In the genomic region with DNA sequence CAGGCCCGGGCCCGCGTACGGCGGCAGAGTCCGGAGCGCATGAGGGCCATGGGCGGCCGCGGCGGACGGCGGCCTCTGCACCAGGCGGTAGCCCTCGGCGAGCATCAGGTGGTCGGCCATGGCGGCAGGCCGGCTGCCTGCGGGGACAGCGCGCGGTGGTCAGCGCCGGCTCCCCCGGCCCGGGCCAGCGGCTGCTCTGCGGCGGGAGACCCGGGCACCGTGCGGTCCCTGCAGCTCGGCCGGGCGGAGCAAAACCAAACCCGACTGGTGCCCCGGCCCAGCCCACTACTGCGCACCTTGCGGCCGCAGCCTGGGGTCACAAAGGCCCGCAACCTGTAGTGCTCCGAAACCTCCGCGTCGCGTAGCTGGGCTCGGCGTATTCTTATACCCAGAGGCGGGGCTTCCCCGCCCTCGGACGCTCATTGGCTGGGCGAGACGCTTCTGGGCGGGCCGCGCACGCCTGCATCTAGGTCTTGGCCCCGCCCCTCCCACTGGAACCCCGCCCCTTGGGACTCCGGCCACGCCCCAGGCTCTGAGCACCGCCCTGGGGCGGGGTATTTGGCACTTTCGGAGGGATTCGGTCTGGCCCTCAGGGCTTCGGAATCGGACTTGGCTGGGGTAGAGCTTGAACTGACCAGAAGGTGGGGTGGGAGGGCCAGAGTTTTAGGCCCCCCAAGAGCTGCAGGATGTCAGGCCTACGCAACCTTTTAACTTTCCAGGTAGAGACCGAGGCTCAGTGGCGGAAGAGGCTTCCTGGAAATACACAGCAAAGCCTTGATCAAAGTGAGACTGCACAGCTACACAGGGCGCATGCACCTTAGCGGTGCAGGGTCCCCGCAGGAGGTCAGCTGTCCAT, we compare ENCODE assay signal across 1 cellular context.
TF ChIP-seq lines count a peak whose summit lies in the region.

A gene with protein sequence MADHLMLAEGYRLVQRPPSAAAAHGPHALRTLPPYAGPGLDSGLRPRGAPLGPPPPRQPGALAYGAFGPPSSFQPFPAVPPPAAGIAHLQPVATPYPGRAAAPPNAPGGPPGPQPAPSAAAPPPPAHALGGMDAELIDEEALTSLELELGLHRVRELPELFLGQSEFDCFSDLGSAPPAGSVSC (minus strand): TSS at position 356 of the 856 bp plus-strand sequence. CDS start 236 bp downstream, at position 120.

TF ChIP-seq in SK-N-SH, 30 proteins besides CTCF, POLR2A, EP300 and RAD21 (continued from another document):
- peak; percentile 99 for TF ChIP-seq POLR2AphosphoS5 (IDR thresholded peaks at IDR 0.05; ENCODE audit: low read depth, low read length)
- 0 out of 2 replicates have a peak, but pooled peaks have one; percentile 26 for TF ChIP-seq SIN3A (IDR thresholded peaks at IDR 0.05; ENCODE audit: borderline replicate concordance, low read depth, low read length)
- no peak for TF ChIP-seq EZH2phosphoT487 (IDR thresholded peaks at IDR 0.05; ENCODE audit: borderline replicate concordance, low read depth)
- TF ChIP-seq, protein P1, sequence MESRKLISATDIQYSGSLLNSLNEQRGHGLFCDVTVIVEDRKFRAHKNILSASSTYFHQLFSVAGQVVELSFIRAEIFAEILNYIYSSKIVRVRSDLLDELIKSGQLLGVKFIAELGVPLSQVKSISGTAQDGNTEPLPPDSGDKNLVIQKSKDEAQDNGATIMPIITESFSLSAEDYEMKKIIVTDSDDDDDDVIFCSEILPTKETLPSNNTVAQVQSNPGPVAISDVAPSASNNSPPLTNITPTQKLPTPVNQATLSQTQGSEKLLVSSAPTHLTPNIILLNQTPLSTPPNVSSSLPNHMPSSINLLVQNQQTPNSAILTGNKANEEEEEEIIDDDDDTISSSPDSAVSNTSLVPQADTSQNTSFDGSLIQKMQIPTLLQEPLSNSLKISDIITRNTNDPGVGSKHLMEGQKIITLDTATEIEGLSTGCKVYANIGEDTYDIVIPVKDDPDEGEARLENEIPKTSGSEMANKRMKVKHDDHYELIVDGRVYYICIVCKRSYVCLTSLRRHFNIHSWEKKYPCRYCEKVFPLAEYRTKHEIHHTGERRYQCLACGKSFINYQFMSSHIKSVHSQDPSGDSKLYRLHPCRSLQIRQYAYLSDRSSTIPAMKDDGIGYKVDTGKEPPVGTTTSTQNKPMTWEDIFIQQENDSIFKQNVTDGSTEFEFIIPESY (IDR thresholded peaks at IDR 0.05; ENCODE audit: borderline replicate concordance, low read depth) = no peak
- TF ChIP-seq YY1 (IDR thresholded peaks at IDR 0.05; ENCODE audit: low read depth) = no peak
- no peak for TF ChIP-seq CHD2 (IDR thresholded peaks at IDR 0.05; ENCODE audit: low read length, partially characterized antibody)
- peak; percentile 90 for TF ChIP-seq TAF1 (IDR thresholded peaks at IDR 0.05; ENCODE audit: borderline replicate concordance, low read depth, low read length)
- TF ChIP-seq, protein P2, sequence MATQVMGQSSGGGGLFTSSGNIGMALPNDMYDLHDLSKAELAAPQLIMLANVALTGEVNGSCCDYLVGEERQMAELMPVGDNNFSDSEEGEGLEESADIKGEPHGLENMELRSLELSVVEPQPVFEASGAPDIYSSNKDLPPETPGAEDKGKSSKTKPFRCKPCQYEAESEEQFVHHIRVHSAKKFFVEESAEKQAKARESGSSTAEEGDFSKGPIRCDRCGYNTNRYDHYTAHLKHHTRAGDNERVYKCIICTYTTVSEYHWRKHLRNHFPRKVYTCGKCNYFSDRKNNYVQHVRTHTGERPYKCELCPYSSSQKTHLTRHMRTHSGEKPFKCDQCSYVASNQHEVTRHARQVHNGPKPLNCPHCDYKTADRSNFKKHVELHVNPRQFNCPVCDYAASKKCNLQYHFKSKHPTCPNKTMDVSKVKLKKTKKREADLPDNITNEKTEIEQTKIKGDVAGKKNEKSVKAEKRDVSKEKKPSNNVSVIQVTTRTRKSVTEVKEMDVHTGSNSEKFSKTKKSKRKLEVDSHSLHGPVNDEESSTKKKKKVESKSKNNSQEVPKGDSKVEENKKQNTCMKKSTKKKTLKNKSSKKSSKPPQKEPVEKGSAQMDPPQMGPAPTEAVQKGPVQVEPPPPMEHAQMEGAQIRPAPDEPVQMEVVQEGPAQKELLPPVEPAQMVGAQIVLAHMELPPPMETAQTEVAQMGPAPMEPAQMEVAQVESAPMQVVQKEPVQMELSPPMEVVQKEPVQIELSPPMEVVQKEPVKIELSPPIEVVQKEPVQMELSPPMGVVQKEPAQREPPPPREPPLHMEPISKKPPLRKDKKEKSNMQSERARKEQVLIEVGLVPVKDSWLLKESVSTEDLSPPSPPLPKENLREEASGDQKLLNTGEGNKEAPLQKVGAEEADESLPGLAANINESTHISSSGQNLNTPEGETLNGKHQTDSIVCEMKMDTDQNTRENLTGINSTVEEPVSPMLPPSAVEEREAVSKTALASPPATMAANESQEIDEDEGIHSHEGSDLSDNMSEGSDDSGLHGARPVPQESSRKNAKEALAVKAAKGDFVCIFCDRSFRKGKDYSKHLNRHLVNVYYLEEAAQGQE (IDR thresholded peaks at IDR 0.05; ENCODE audit: low read depth, low read length) = peak; percentile 58; the same call in 1 of the 2 replicates
- TF ChIP-seq MXI1 (IDR thresholded peaks at IDR 0.05; ENCODE audit: low read depth, low read length) = 0 out of 2 replicates have a peak, but pooled peaks have one; percentile 26
- TF ChIP-seq GABPA (IDR thresholded peaks at IDR 0.05; ENCODE audit: low read depth) = no peak
TF ChIP-seq in SK-N-SH: peak in this region for 8.
